Comparison of ENCODE assay signal across 1 cellular context in genomic region chr4:185839204-185839712, GRCh38.
TF ChIP-seq lines count a peak whose summit lies in the region.

No MANE protein-coding gene starts in this region.

TF ChIP-seq in HEK293, 187 proteins besides CTCF, POLR2A, EP300 and RAD21 (continued from another document):
- TF ChIP-seq ZNF600 (tag by site-specific recombination; IDR thresholded peaks at IDR 0.05) (no peak; the same call in 1 of the 2 replicates), BCL11A (tag by site-specific recombination; IDR thresholded peaks at IDR 0.05; ENCODE audit: low read depth) (peak; percentile 58; the same call in 1 of the 2 replicates), ZNF223 (tag by site-specific recombination; IDR thresholded peaks at IDR 0.05) (no peak), SCRT1 (tag by site-specific recombination; IDR thresholded peaks at IDR 0.05; ENCODE audit: borderline replicate concordance) (no peak), MEIS1 (CRISPR knock-in tag; IDR thresholded peaks at IDR 0.05; ENCODE audit: borderline replicate concordance) (no peak), ZNF311 (tag by site-specific recombination; IDR thresholded peaks at IDR 0.05; ENCODE audit: borderline replicate concordance) (no peak), ZBTB6 (tag by site-specific recombination; IDR thresholded peaks at IDR 0.05) (no peak), ZNF473 (tag by site-specific recombination; IDR thresholded peaks at IDR 0.05) (no peak), ZBTB44 (tag by site-specific recombination; IDR thresholded peaks at IDR 0.05) (peak; percentile 68), INSM2 (tag by site-specific recombination; IDR thresholded peaks at IDR 0.05) (no peak; the same call in 1 of the 2 replicates), ZNF366 (tag by site-specific recombination; conservative IDR thresholded peaks at IDR 0.05) (0 out of 2 replicates have a peak, but pooled peaks have one; percentile 19), ZNF501 (tag by site-specific recombination; IDR thresholded peaks at IDR 0.05) (no peak), ZNF174 (tag by site-specific recombination; IDR thresholded peaks at IDR 0.05) (no peak), ZNF529 (tag by site-specific recombination; IDR thresholded peaks at IDR 0.05; ENCODE audit: insufficient replicate concordance) (no peak), ZNF626 (tag by site-specific recombination; IDR thresholded peaks at IDR 0.05) (no peak), ZNF580 (tag by site-specific recombination; IDR thresholded peaks at IDR 0.05) (no peak), IKZF3 (tag by site-specific recombination; IDR thresholded peaks at IDR 0.05) (no peak), ZNF280C (tag by site-specific recombination; IDR thresholded peaks at IDR 0.05) (no peak), ELK4 (IDR thresholded peaks at IDR 0.05; ENCODE audit: borderline replicate concordance, low read depth, low read length) (no peak), ZNF776 (tag by site-specific recombination; IDR thresholded peaks at IDR 0.05; ENCODE audit: borderline replicate concordance) (no peak), ZNF2 (tag by site-specific recombination; IDR thresholded peaks at IDR 0.05) (peak; percentile 20; the same call in 1 of the 2 replicates), ZNF133 (tag by site-specific recombination; IDR thresholded peaks at IDR 0.05) (no peak), ZNF658 (tag by site-specific recombination; IDR thresholded peaks at IDR 0.05) (no peak), ZNF202 (tag by site-specific recombination; IDR thresholded peaks at IDR 0.05; ENCODE audit: borderline replicate concordance) (no peak), ZNF274 (IDR thresholded peaks at IDR 0.05; ENCODE audit: low read length) (no peak), ZNF274 (tag by site-specific recombination; IDR thresholded peaks at IDR 0.05; ENCODE audit: borderline replicate concordance) (no peak), ZNF155 (tag by site-specific recombination; IDR thresholded peaks at IDR 0.05) (no peak), ZNF701 (tag by site-specific recombination; IDR thresholded peaks at IDR 0.05) (no peak), ZNF16 (tag by site-specific recombination; IDR thresholded peaks at IDR 0.05; ENCODE audit: low read depth) (no peak), GLIS2 (tag by site-specific recombination; IDR thresholded peaks at IDR 0.05) (0 out of 2 replicates have a peak, but pooled peaks have one; percentile 10), ZNF510 (tag by site-specific recombination; IDR thresholded peaks at IDR 0.05; ENCODE audit: insufficient replicate concordance) (no peak), ZSCAN5A (tag by site-specific recombination; IDR thresholded peaks at IDR 0.05) (no peak), ZNF518A (tag by site-specific recombination; conservative IDR thresholded peaks at IDR 0.05; ENCODE audit: low read depth) (no peak), PRDM10 (tag by site-specific recombination; IDR thresholded peaks at IDR 0.05) (no peak), ZNF514 (tag by site-specific recombination; IDR thresholded peaks at IDR 0.05) (no peak), ZNF791 (tag by site-specific recombination; IDR thresholded peaks at IDR 0.05) (no peak), ZNF76 (tag by site-specific recombination; IDR thresholded peaks at IDR 0.05; ENCODE audit: borderline replicate concordance, low read depth) (no peak), HIC1 (tag by site-specific recombination; IDR thresholded peaks at IDR 0.05) (peak; percentile 73), ZNF350 (tag by site-specific recombination; IDR thresholded peaks at IDR 0.05) (no peak), ZNF549 (tag by site-specific recombination; IDR thresholded peaks at IDR 0.05) (no peak)
